ENCODE assay signal across 15 cellular contexts in genomic region chr12:5733136-5733755, GRCh38.
"Had no signal": no experiment of that assay in that cellular context is flagged by ENCODE, and none has a peak within 500 bp of the region (broad histone marks: within the 10 kb centered on the region; RNA-seq: fewer than 3 reads in every experiment).

No MANE protein-coding gene starts in this region.

- H3K9me3 ChIP-seq: ascending aorta, ovary, thoracic aorta had no signal

- H3K27me3 ChIP-seq: ascending aorta, ovary had no signal

- ATAC-seq: activated naive CD8-positive, alpha-beta T cell treated with anti-CD3 and anti-CD28 coated beads, Interleukin-2, amount 50 U/mL, for 24 hours; stimulated activated naive CD8-positive, alpha-beta T cell treated with anti-CD3 and anti-CD28 coated beads, Interleukin-15, amount 100 ng/mL, for 72 hours had no signal

- H3K36me3 ChIP-seq: ascending aorta, ovary, thoracic aorta had no signal

- H3K27ac ChIP-seq: ascending aorta, coronary artery, ovary, thoracic aorta, VCaP had no signal

- DNase-seq: activated CD4-positive, alpha-beta memory T cell treated with anti-CD3 and anti-CD28 coated beads, Interleukin-2, amount 10 ng/mL, durations not matched to agents 7 days and 5 days; activated naive CD4-positive, alpha-beta T cell treated with Interleukin-2 at 50 U/mL for 16 hours; activated naive CD8-positive, alpha-beta T cell treated with anti-CD3 and anti-CD28 coated beads, Interleukin-2, amount 50 U/mL, for 24 hours; central memory CD4-positive, alpha-beta T cell; effector memory CD4-positive, alpha-beta T cell; kidney; ovary; retina; stimulated activated CD4-positive, alpha-beta T cell treated with anti-CD3 and anti-CD28 coated beads, Interleukin-15, amount 100 ng/mL, for 24 hours; stimulated activated CD4-positive, alpha-beta T cell treated with anti-CD3 and anti-CD28 coated beads, Interleukin-4, amount 100 ng/mL, for 24 hours; stimulated activated naive CD8-positive, alpha-beta T cell treated with anti-CD3 and anti-CD28 coated beads, Interleukin-15, amount 100 ng/mL, for 72 hours had no signal

- H3K4me3 ChIP-seq: ascending aorta, coronary artery, ovary, thoracic aorta had no signal

- H3K4me1 ChIP-seq: ascending aorta had no signal
